ENCODE assay signal across 23 cellular contexts in the genomic region with DNA sequence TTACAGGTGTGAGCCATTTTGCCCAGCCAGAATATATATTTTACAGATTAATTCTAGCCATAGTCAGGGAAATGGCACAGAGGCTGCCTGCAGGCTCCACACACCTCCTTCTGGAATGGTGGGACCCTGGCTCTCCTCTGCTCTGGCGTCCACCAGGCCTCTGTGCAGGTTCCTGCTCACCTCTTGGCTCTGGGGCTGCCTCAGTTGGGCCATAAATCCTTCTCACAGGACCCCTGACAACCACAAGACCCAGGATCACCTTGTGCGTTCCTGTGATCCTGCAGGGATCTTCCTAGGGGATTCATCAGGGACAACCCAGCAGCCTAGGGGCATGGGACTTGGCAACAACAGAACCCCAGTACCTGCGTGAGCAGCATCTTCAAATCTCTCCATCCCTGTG.
"Had no signal": no experiment of that assay in that cellular context is flagged by ENCODE, and none has a peak within 500 bp of the region (broad histone marks: within the 10 kb centered on the region; RNA-seq: fewer than 3 reads in every experiment).

No MANE protein-coding gene starts in this region.

- ATAC-seq: heart right ventricle; left colon; natural killer cell; right lobe of liver; stimulated activated naive B cell treated with anti-CD40 and anti-IgM and Interleukin-4, amounts not matched to agents 10 μg/mL and 1 μg/mL and 100 μg/mL, for 72 hours; stimulated activated naive CD8-positive, alpha-beta T cell treated with anti-CD3 and anti-CD28 coated beads, Interleukin-15, Interleukin-2, amounts not matched to agents 100 U/mL and 50 U/mL, for 24 hours had no signal

- DNase-seq: heart right ventricle; kidney glomerular epithelial cell; left colon; left ventricle myocardium inferior; mesendoderm; naive B cell; natural killer cell; ovary; right lobe of liver; stimulated activated CD4-positive, alpha-beta T cell treated with anti-CD3 and anti-CD28 coated beads, Interleukin-4, amount 100 ng/mL, for 24 hours; stimulated activated naive B cell treated with anti-CD40 and anti-IgM and Interleukin-4, amounts not matched to agents 10 μg/mL and 1 μg/mL and 100 μg/mL, for 72 hours; stimulated activated naive CD8-positive, alpha-beta T cell treated with anti-CD3 and anti-CD28 coated beads, Interleukin-15, Interleukin-2, amounts not matched to agents 100 U/mL and 50 U/mL, for 24 hours; stomach; trophoblast cell; uterus had no signal

- H3K4me2 ChIP-seq: hepatocyte had no signal

- H3K9me3 ChIP-seq: heart right ventricle, left ventricle myocardium inferior, ovary, right atrium auricular region, right lobe of liver, stomach, thoracic aorta, tibial artery, uterus had no signal

- H3K27me3 ChIP-seq: hepatocyte, ovary, right atrium auricular region, right lobe of liver, stomach, tibial artery, uterus had no signal

- H3K36me3 Mint-ChIP-seq: mesothelial cell of epicardium, natural killer cell had no signal

- H3K36me3 ChIP-seq: heart right ventricle, left ventricle myocardium inferior, ovary, right atrium auricular region, right lobe of liver, stomach, thoracic aorta, tibial artery, uterus had no signal

- H3K4me1 Mint-ChIP-seq: naive B cell had no signal

- H3K4me3 Mint-ChIP-seq: mesothelial cell of epicardium; naive B cell; natural killer cell; stimulated activated naive B cell treated with anti-CD40 and anti-IgM and Interleukin-4, amounts not matched to agents 10 μg/mL and 1 μg/mL and 100 μg/mL, for 72 hours had no signal

- H3K9me3 Mint-ChIP-seq: mesothelial cell of epicardium had no signal

- H3K4me1 ChIP-seq: heart right ventricle, left ventricle myocardium inferior, right atrium auricular region, right lobe of liver, uterus had no signal

- H3K27ac Mint-ChIP-seq: mesothelial cell of epicardium; natural killer cell; progenitor cell of endocrine pancreas; stimulated activated naive B cell treated with anti-CD40 and anti-IgM and Interleukin-4, amounts not matched to agents 10 μg/mL and 1 μg/mL and 100 μg/mL, for 72 hours had no signal

- H2AFZ ChIP-seq: hepatocyte had no signal

- H3K4me3 ChIP-seq: heart right ventricle, hepatocyte, left ventricle myocardium inferior, lung, ovary, right atrium auricular region, right lobe of liver, skin epidermis, stomach, thoracic aorta, tibial artery, uterus had no signal

- H3K27ac ChIP-seq: heart right ventricle, hepatocyte, left ventricle myocardium inferior, ovary, right atrium auricular region, right lobe of liver, skin epidermis, stomach, thoracic aorta, tibial artery, uterus had no signal

- H3K79me2 ChIP-seq: hepatocyte had no signal
